ENCODE assay signal across 2 cellular contexts in the genomic region with DNA sequence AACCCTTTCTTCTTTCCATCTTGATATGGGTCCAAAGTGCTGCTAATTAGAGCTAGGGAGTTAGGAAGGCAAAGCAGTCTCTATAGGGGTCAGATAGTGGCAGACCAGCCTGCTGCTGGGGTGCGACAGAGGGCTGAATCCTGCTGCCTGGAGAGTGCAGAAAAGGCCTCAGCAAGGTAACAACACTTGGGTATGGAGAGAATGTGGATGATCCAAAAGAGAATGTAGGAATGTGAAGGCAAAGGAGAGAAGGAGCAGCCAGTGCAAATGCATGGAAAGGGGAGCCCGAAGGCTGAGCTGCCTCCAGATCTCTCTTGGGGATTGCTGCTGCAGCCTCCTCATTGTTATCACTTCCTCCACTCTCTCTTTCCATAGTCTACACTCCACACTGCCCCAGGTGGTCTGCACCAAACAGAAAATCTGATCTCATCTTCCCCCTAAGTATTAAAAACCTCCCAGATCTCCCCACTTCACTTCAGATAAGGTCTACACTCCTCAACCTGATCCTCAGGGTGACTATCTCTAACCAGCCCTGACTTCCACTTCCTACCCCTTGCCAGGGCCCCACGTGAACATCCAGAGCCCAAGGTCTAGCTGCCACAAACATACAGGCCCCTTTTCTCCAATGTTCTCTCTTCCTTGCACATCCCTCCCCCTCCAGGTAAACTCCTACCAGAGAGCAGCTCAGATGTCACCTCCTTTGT.
TF ChIP-seq lines count a peak whose summit lies in the region.

No MANE protein-coding gene starts in this region.

TF ChIP-seq in Ishikawa, 13 proteins besides CTCF, POLR2A, EP300 and RAD21:
- TF ChIP-seq TAF1 (IDR thresholded peaks at IDR 0.05; ENCODE audit: low read depth) (no peak), EGR1 (IDR thresholded peaks at IDR 0.05) (no peak), TCF12 (IDR thresholded peaks at IDR 0.05; ENCODE audit: low read depth) (0 out of 2 replicates have a peak, but pooled peaks have one; percentile 11)

TF ChIP-seq in H1, 55 proteins besides CTCF, POLR2A, EP300 and RAD21:
- TF ChIP-seq TEAD4 (IDR thresholded peaks at IDR 0.05; ENCODE audit: low read depth, low read length) (peak; percentile 56; the same call in 1 of the 2 replicates), GTF2F1 (IDR thresholded peaks at IDR 0.05; ENCODE audit: borderline replicate concordance, low read depth, low read length) (no peak)
